ENCODE assay signal across 1 cellular context in genomic region chr16:67541391-67542263, GRCh38.
TF ChIP-seq lines count a peak whose summit lies in the region.

No MANE protein-coding gene starts in this region.

TF ChIP-seq in IMR-90, 13 proteins besides CTCF, POLR2A, EP300 and RAD21:
- TF ChIP-seq SMC3 (IDR thresholded peaks at IDR 0.05; ENCODE audit: low read depth, low read length) (no peak), RCOR1 (IDR thresholded peaks at IDR 0.05; ENCODE audit: insufficient replicate concordance, low read length) (no peak), MAFK (IDR thresholded peaks at IDR 0.05; ENCODE audit: low read depth, low read length) (no peak), BHLHE40 (IDR thresholded peaks at IDR 0.05; ENCODE audit: low read depth, low read length) (no peak), FOS (IDR thresholded peaks at IDR 0.05; ENCODE audit: low read depth, low read length) (no peak), MXI1 (IDR thresholded peaks at IDR 0.05; ENCODE audit: borderline replicate concordance, low read depth, low read length) (no peak), RFX5 (IDR thresholded peaks at IDR 0.05; ENCODE audit: low read depth, low read length) (no peak), NFE2L2 (IDR thresholded peaks at IDR 0.05; ENCODE audit: low read depth, low read length) (no peak), CHD1 (IDR thresholded peaks at IDR 0.05; ENCODE audit: low read depth, low read length) (no peak), MAZ (IDR thresholded peaks at IDR 0.05; ENCODE audit: borderline replicate concordance, low read depth, low read length) (no peak), ELK1 (IDR thresholded peaks at IDR 0.05; ENCODE audit: borderline replicate concordance, low read depth, low read length) (no peak), USF2 (IDR thresholded peaks at IDR 0.05; ENCODE audit: low read depth, low read length) (no peak), CEBPB (IDR thresholded peaks at IDR 0.05; ENCODE audit: low read depth, low read length) (no peak)
TF ChIP-seq in IMR-90: peak in this region for 0.
